In genomic region chr5:43556857-43557593, GRCh38 we compare ENCODE assay signal across 8 cellular contexts. TPM values are rescaled to one million over a fixed set of nuclear protein-coding genes. Genes with fewer than 3 reads are reported as not detected.
DNase-seq lines count a peak whose midpoint lies in the region; ATAC-seq and TF ChIP-seq lines count a peak whose summit lies in the region.

Gene PAIP1, minus strand, starts transcription at chr5:43557077. Its CDS starts 231 bp downstream, at chr5:43556846.

- H3K36me3 ChIP-seq in KOPT-K1 (ENCODE audit: insufficient read depth, low read length), result peaks cover 36% of the 10 kb centered on the region

- ATAC-seq in GM21825 (IDR thresholded peaks at IDR 0.05; ENCODE audit: unreplicated experiment), result peak; percentile 75

- peak; percentile 91 for DNase-seq in ELR (ENCODE audit: low read depth)
- DNase-seq in SHP77 (lab: John Stamatoyannopoulos, UW), result peak; percentile 77 to 89
- peak; percentile 94 for DNase-seq in activated effector memory CD4-positive, alpha-beta T cell treated with anti-CD3 and anti-CD28 coated beads, Interleukin-2, amount 50 U/mL, for 16 hours
- peak; percentile 90 for DNase-seq in fibroblast of villous mesenchyme (ENCODE audit: low read depth)
- DNase-seq in neural crest cell (ENCODE audit: low read depth, low spot score), result peak; percentile 74
- DNase-seq in stromal cell of bone marrow (ENCODE audit: low read depth), result peak; percentile 73

- peak within 1 kb of the TSS; percentile 91 for H3K4me3 Mint-ChIP-seq in neural crest cell

- no peaks in the 10 kb centered on the region for H3K9me3 Mint-ChIP-seq in neural crest cell

- no peaks in the 10 kb centered on the region for H3K9me3 ChIP-seq in KOPT-K1 (ENCODE audit: insufficient read depth, low read length, poor library complexity, severe bottlenecking)

- H3K4me1 Mint-ChIP-seq in neural crest cell, result peaks cover 5% of the 10 kb centered on the region

- H3K36me3 Mint-ChIP-seq in neural crest cell (ENCODE audit: low read depth), result peaks cover 5% of the 10 kb centered on the region

- peak within 1 kb of the TSS; percentile 91 for H3K4me3 ChIP-seq in fibroblast of villous mesenchyme (ENCODE audit: low read depth, low read length)

- H3K27ac Mint-ChIP-seq in neural crest cell (ENCODE audit: unreplicated experiment), result peak within 1 kb of the TSS; percentile 97

- H3K27me3 Mint-ChIP-seq in neural crest cell (ENCODE audit: low read depth), result peaks cover 8% of the 10 kb centered on the region

- TF ChIP-seq CTCF in fibroblast of villous mesenchyme (IDR thresholded peaks at IDR 0.05; ENCODE audit: insufficient read depth, low read depth, low read length), result peak; percentile 54
- TF ChIP-seq CTCF in neural crest cell (conservative IDR thresholded peaks at IDR 0.05), result peak; percentile 73

- H3K27ac ChIP-seq in KOPT-K1 (ENCODE audit: low read depth, low read length, poor library complexity, severe bottlenecking), result peak within 1 kb of the TSS; percentile 87

RNA-seq across cellular contexts. Expression of gene PAIP1, which starts in this region (rescaled TPM):
- total RNA-seq in fibroblast of villous mesenchyme (91.2 and 123 TPM in 2 replicates), neural crest cell (111 and 112 TPM in 2 replicates)

Comparison
In these comparisons a context has a peak if more than half of its experiments do, and no peak if none do; other contexts are left out.
1. Peak in every context shown above with its lines: DNase-seq, ATAC-seq, H3K4me3 ChIP-seq and H3K27ac ChIP-seq.